Comparison of ENCODE assay signal across 8 cellular contexts in genomic region chr5:108379722-108380530, GRCh38. TPM values are rescaled to one million over a fixed set of nuclear protein-coding genes. Genes with fewer than 3 reads are reported as not detected.
DNase-seq lines count a peak whose midpoint lies in the region; ATAC-seq and TF ChIP-seq lines count a peak whose summit lies in the region.

No MANE protein-coding gene starts in this region.

- H3K36me3 ChIP-seq in HUES64 (ENCODE audit: insufficient read depth, low read length): no peaks in the 10 kb centered on the region
- H3K36me3 ChIP-seq in liver (ENCODE audit: control insufficient read depth in 4 of 4, insufficient read depth in 3 of 4, low read depth in 1 of 4, low read length in 3 of 4): no peaks in the 10 kb centered on the region
- peaks cover 0 to 10% (median 0%) of the 10 kb centered on the region in 3 donors for H3K36me3 ChIP-seq in tibial nerve

- in situ Hi-C loops in astrocyte of the cerebellum (cut with HindIII; ENCODE audit: low sequenced_read_pairs): no loop called here

- ATAC-seq in HG02610 (IDR thresholded peaks at IDR 0.05; ENCODE audit: unreplicated experiment) (no peak), HG03571 (IDR thresholded peaks at IDR 0.05; ENCODE audit: unreplicated experiment) (no peak), HG03196 (IDR thresholded peaks at IDR 0.05; ENCODE audit: unreplicated experiment) (no peak)

- H3K27me3 ChIP-seq in HUES64 (ENCODE audit: insufficient read depth, low read length) (no peaks in the 10 kb centered on the region), liver (ENCODE audit: control insufficient read depth in 4 of 4, insufficient read depth in 4 of 4, low read length in 3 of 4) (no peaks in the 10 kb centered on the region), tibial nerve (no peaks in the 10 kb centered on the region)

- H3K4me1 ChIP-seq in HUES64 (ENCODE audit: insufficient read depth, low read length) (peaks cover 22% of the 10 kb centered on the region; the same call in 1 of the 2 replicates), liver (ENCODE audit: control insufficient read depth in 4 of 4, insufficient read depth in 4 of 4, low read length in 3 of 4) (peaks cover 2 to 25% (median 14%) of the 10 kb centered on the region in 4 donors), tibial nerve (peaks cover 0 to 29% (median 2%) of the 10 kb centered on the region in 4 donors)

- H3K9ac ChIP-seq in HUES64 (ENCODE audit: low read depth, low read length) (no peak overlapping the region), liver (ENCODE audit: low read depth in 1 of 2, low read length in 2 of 2) (peak overlapping the region in 1 of 2 donors; percentile 50)

- peak; percentile 9 for DNase-seq in AG20443 (ENCODE audit: low spot score)
- no peak for DNase-seq in astrocyte of the cerebellum (ENCODE audit: low read depth)
- DNase-seq in tibial nerve (ENCODE audit: low spot score in 2 of 2): no peak

- TF ChIP-seq POLR2A in tibial nerve (IDR thresholded peaks at IDR 0.05): no peak

- TF ChIP-seq RAD21 in liver (IDR thresholded peaks at IDR 0.05): no peak

- TF ChIP-seq EP300 in tibial nerve (IDR thresholded peaks at IDR 0.05): no peak

- H3K4me3 ChIP-seq in HUES64 (ENCODE audit: low read length): peak overlapping the region; percentile 97
- H3K4me3 ChIP-seq in astrocyte of the cerebellum (ENCODE audit: low read depth, low read length): peak overlapping the region; percentile 72
- H3K4me3 ChIP-seq in liver (ENCODE audit: low read depth in 1 of 3, low read length in 3 of 3): peak overlapping the region; percentile 74 to 89 (median 88)
- H3K4me3 ChIP-seq in tibial nerve: peak overlapping the region; percentile 84 to 100 (median 99)

- WGBS in HUES64: 43% methylated on average over 4 of the region's 8 CpGs
- WGBS in liver: 18% methylated on average over 8 of the region's 8 CpGs
- 7 to 12% methylated on average over 8 of the region's 8 CpGs for WGBS in tibial nerve, 2 donors

- H3K9me3 ChIP-seq in HUES64 (ENCODE audit: insufficient read depth, low read depth, low read length) (peaks cover 7% of the 10 kb centered on the region; the same call in 1 of the 2 replicates), liver (ENCODE audit: control insufficient read depth in 4 of 4, low read length in 3 of 4) (peaks cover 0 to 7% (median 0%) of the 10 kb centered on the region in 4 donors), tibial nerve (peaks cover 0 to 24% (median 0%) of the 10 kb centered on the region in 4 donors)

- TF ChIP-seq CTCF in astrocyte of the cerebellum (IDR thresholded peaks at IDR 0.05; ENCODE audit: low read depth, low read length, missing control alignments): no peak
- no peak for TF ChIP-seq CTCF in liver (IDR thresholded peaks at IDR 0.05; ENCODE audit: low read depth, low read length, missing input control)
- no peak for TF ChIP-seq CTCF in tibial nerve (IDR thresholded peaks at IDR 0.05)

- H3K27ac ChIP-seq in HUES64 (ENCODE audit: low read depth, low read length) (no peak overlapping the region), liver (ENCODE audit: low read depth in 1 of 2, low read length in 2 of 2) (peak overlapping the region; percentile 39 to 100), tibial nerve (peak overlapping the region in 3 of 4 donors; percentile 98 to 100 (median 99))

TF ChIP-seq in liver, 16 proteins besides CTCF, POLR2A, EP300 and RAD21:
- TF ChIP-seq HNF4A (conservative IDR thresholded peaks at IDR 0.05) (no peak), ATF3 (IDR thresholded peaks at IDR 0.05) (no peak), JUND (IDR thresholded peaks at IDR 0.05) (no peak), EGR1 (IDR thresholded peaks at IDR 0.05; ENCODE audit: low read depth in 2 of 2) (no peak), GABPA (IDR thresholded peaks at IDR 0.05 in 1 of 2, conservative IDR thresholded peaks at IDR 0.05 in 1 of 2) (no peak), NR2F2 (IDR thresholded peaks at IDR 0.05) (no peak), TAF1 (conservative IDR thresholded peaks at IDR 0.05) (no peak), HNF4G (IDR thresholded peaks at IDR 0.05) (no peak), YY1 (IDR thresholded peaks at IDR 0.05) (no peak)

RNA-seq across cellular contexts. Expression of gene FBXL17, which starts 2.0 kb away (rescaled TPM):
- polyA plus RNA-seq in HUES64 (2013, experiment 1 of 2): 3.0 TPM
- polyA plus RNA-seq in HUES64 (2013, experiment 2 of 2): 5.5 TPM
- total RNA-seq in liver: 10 to 100 TPM in 1 of 2 donors, 1 to 10 TPM in 1; 7.2 to 14.1 TPM
- 1 to 10 TPM; 2.1 to 5.4 TPM for polyA plus RNA-seq in liver
- 10 to 100 TPM; 16.5 to 19.0 (median 17.6) TPM for total RNA-seq in tibial nerve
